ENCODE assay signal across 9 cellular contexts in genomic region chr15:40098489-40099261, GRCh38. TPM values are rescaled to one million over a fixed set of nuclear protein-coding genes. Genes with fewer than 3 reads are reported as not detected.
DNase-seq lines count a peak whose midpoint lies in the region; ATAC-seq lines count a peak whose summit lies in the region.
"Had no signal": no experiment of that assay in that cellular context is flagged by ENCODE, and none has a peak within 500 bp of the region (broad histone marks: within the 10 kb centered on the region; RNA-seq: fewer than 3 reads in every experiment).

No MANE protein-coding gene starts in this region.

- peak overlapping the region; percentile 80 for H2BK120ac ChIP-seq in mesenchymal stem cell (ENCODE audit: low read depth, low read length)

- peaks cover 100% of the 10 kb centered on the region in 10 experiments for H3K4me1 ChIP-seq in BLaER1 treated with 17β-estradiol and CSF1 and Interleukin-3, amounts not matched to agents 10 nM and 100 nM
- H3K4me1 ChIP-seq in mesenchymal stem cell (ENCODE audit: control insufficient read depth, insufficient read depth, low read depth, low read length): peaks cover 62% of the 10 kb centered on the region

- ATAC-seq in GM19328 (IDR thresholded peaks at IDR 0.05; ENCODE audit: unreplicated experiment): peak; percentile 75
- peak; percentile 83 for ATAC-seq in HG03432 (IDR thresholded peaks at IDR 0.05; ENCODE audit: unreplicated experiment)

- peaks cover 0 to 83% (median 0%) of the 10 kb centered on the region in 11 experiments; a peak in 4 of 22 replicates for H4K20me1 ChIP-seq in BLaER1 treated with 17β-estradiol and CSF1 and Interleukin-3, amounts not matched to agents 10 nM and 100 nM

- peaks cover 21% of the 10 kb centered on the region for H3K36me3 Mint-ChIP-seq in activated CD4-positive, alpha-beta T cell treated with anti-CD3 and anti-CD28 coated beads, Interleukin-2, amount 10 ng/mL, durations not matched to agents 24 days and 14 days (ENCODE audit: low read depth)

- H2AK5ac ChIP-seq in mesenchymal stem cell (ENCODE audit: low read length, severe bottlenecking): peak overlapping the region; percentile 41

- peak overlapping the region; percentile 87 for H2BK5ac ChIP-seq in mesenchymal stem cell (ENCODE audit: low read depth, low read length, poor library complexity, severe bottlenecking)

- H3K4me2 ChIP-seq in BLaER1 treated with 17β-estradiol and CSF1 and Interleukin-3, amounts not matched to agents 10 nM and 100 nM: peak overlapping the region; percentile 90 to 100 (median 98)
- peak overlapping the region; percentile 46 for H3K4me2 ChIP-seq in mesenchymal stem cell (ENCODE audit: low read length, poor library complexity, severe bottlenecking)

- H2BK15ac ChIP-seq in mesenchymal stem cell (ENCODE audit: low read depth, poor library complexity, severe bottlenecking): peak overlapping the region; percentile 5

- intact Hi-C loops in activated CD4-positive, alpha-beta T cell treated with anti-CD3 and anti-CD28 coated beads, Interleukin-2, amount 10 ng/mL, durations not matched to agents 24 days and 14 days (cut with micrococcal nuclease): loop anchor here (1.0 to 2.0 kb wide), 3 partner anchors 9 to 54 kb away; no protein-coding TSS in a partner anchor

- H2AFZ ChIP-seq in mesenchymal stem cell (ENCODE audit: low read depth, low read length): no peak overlapping the region

- H3K4me1 Mint-ChIP-seq in activated CD4-positive, alpha-beta T cell treated with anti-CD3 and anti-CD28 coated beads, Interleukin-2, amount 10 ng/mL, durations not matched to agents 24 days and 14 days: peaks cover 79% of the 10 kb centered on the region

- H3K27ac ChIP-seq in BLaER1 treated with 17β-estradiol and CSF1 and Interleukin-3, amounts not matched to agents 10 nM and 100 nM: peak overlapping the region; percentile 82 to 94 (median 89)
- peak overlapping the region; percentile 89 for H3K27ac ChIP-seq in mesenchymal stem cell (ENCODE audit: low read length, poor library complexity, severe bottlenecking)
- H3K27ac ChIP-seq: VCaP had no signal

- no peaks in the 10 kb centered on the region for H3K9me3 ChIP-seq in BLaER1 treated with 17β-estradiol and CSF1 and Interleukin-3, amounts not matched to agents 10 nM and 100 nM (replicated peaks in 1 of 11)
- no peaks in the 10 kb centered on the region for H3K9me3 ChIP-seq in mesenchymal stem cell (ENCODE audit: control insufficient read depth, low read length)

- H4K91ac ChIP-seq in mesenchymal stem cell (ENCODE audit: low read length): peak overlapping the region; percentile 91

- peak overlapping the region; percentile 80 for H4K8ac ChIP-seq in mesenchymal stem cell (ENCODE audit: low read length)

- peaks cover 0 to 92% (median 73%) of the 10 kb centered on the region in 11 experiments; a peak in 18 of 22 replicates for H3K36me3 ChIP-seq in BLaER1 treated with 17β-estradiol and CSF1 and Interleukin-3, amounts not matched to agents 10 nM and 100 nM
- H3K36me3 ChIP-seq in mesenchymal stem cell (ENCODE audit: control insufficient read depth in 1 of 2, insufficient read depth in 2 of 2, low read depth in 1 of 2, low read length in 2 of 2): peaks cover 11 to 27% of the 10 kb centered on the region in 2 experiments

- H2BK12ac ChIP-seq in mesenchymal stem cell (ENCODE audit: low read length in 2 of 2): peak overlapping the region; percentile 78 to 85

- H3K4me3 Mint-ChIP-seq in activated CD4-positive, alpha-beta T cell treated with anti-CD3 and anti-CD28 coated beads, Interleukin-2, amount 10 ng/mL, durations not matched to agents 24 days and 14 days: peak overlapping the region; percentile 79

- H3K23ac ChIP-seq in mesenchymal stem cell (ENCODE audit: low read length in 2 of 2): no peak overlapping the region

- H3K27ac Mint-ChIP-seq in activated CD4-positive, alpha-beta T cell treated with anti-CD3 and anti-CD28 coated beads, Interleukin-2, amount 10 ng/mL, durations not matched to agents 24 days and 14 days: peak overlapping the region; percentile 97

- H3K4me3 ChIP-seq in BLaER1 treated with 17β-estradiol and CSF1 and Interleukin-3, amounts not matched to agents 10 nM and 100 nM: peak overlapping the region; percentile 22 to 55 (median 34); a peak in 19 of 20 replicates
- peak overlapping the region in 1 of 2 experiments; percentile 29 for H3K4me3 ChIP-seq in mesenchymal stem cell (ENCODE audit: insufficient read depth in 1 of 2, low read depth in 1 of 2, low read length in 2 of 2)

- H3K27me3 ChIP-seq in BLaER1 treated with 17β-estradiol and CSF1 and Interleukin-3, amounts not matched to agents 10 nM and 100 nM: no peaks in the 10 kb centered on the region
- H3K27me3 ChIP-seq in mesenchymal stem cell (ENCODE audit: control insufficient read depth in 1 of 2, insufficient read depth in 1 of 2, low read length in 2 of 2): no peaks in the 10 kb centered on the region

- peak overlapping the region in 1 of 2 experiments; percentile 39 for H3K14ac ChIP-seq in mesenchymal stem cell (ENCODE audit: low read length in 2 of 2)

- DNase-seq in NCI-H345 treated with DMSO at 0.1 percent for 48 hours (lab: John Stamatoyannopoulos, UW; ENCODE audit: unreplicated experiment): peak; percentile 77
- DNase-seq in activated CD4-positive, alpha-beta T cell treated with anti-CD3 and anti-CD28 coated beads, Interleukin-2, amount 10 ng/mL, durations not matched to agents 24 days and 14 days: peak; percentile 92
- peak; percentile 97 for DNase-seq in dermis blood vessel endothelial cell
- peak; percentile 99 for DNase-seq in mesenchymal stem cell
- DNase-seq in stimulated activated CD8-positive, alpha-beta memory T cell treated with anti-CD3 and anti-CD28 coated beads, Interleukin-15, amount 100 ng/mL, for 4 hours (ENCODE audit: low read depth in 2 of 2): peak; percentile 37 to 44

- peak overlapping the region; percentile 69 to 83 (median 79) for H3K9ac ChIP-seq in BLaER1 treated with 17β-estradiol and CSF1 and Interleukin-3, amounts not matched to agents 10 nM and 100 nM
- H3K9ac ChIP-seq in mesenchymal stem cell (ENCODE audit: low read length): peak overlapping the region; percentile 74

- H3K4ac ChIP-seq in mesenchymal stem cell (ENCODE audit: low read depth in 1 of 2, low read length in 2 of 2): peak overlapping the region; percentile 94 to 97

- WGBS in mesenchymal stem cell: 2% methylated on average over 12 of the region's 12 CpGs

- no peaks in the 10 kb centered on the region for H3K27me3 Mint-ChIP-seq in activated CD4-positive, alpha-beta T cell treated with anti-CD3 and anti-CD28 coated beads, Interleukin-2, amount 10 ng/mL, durations not matched to agents 24 days and 14 days

- H3K9me3 Mint-ChIP-seq in activated CD4-positive, alpha-beta T cell treated with anti-CD3 and anti-CD28 coated beads, Interleukin-2, amount 10 ng/mL, durations not matched to agents 24 days and 14 days: no peaks in the 10 kb centered on the region

- H3K18ac ChIP-seq in mesenchymal stem cell (ENCODE audit: low read depth in 1 of 2, low read length in 2 of 2): peak overlapping the region; percentile 96 to 98

- peaks cover 19% of the 10 kb centered on the region for H3K79me1 ChIP-seq in mesenchymal stem cell (replicated peaks; ENCODE audit: low read length, poor library complexity, severe bottlenecking)

RNA-seq across cellular contexts. Expression of gene BMF, which starts 10.0 kb away (rescaled TPM):
- total RNA-seq in activated CD4-positive, alpha-beta T cell treated with anti-CD3 and anti-CD28 coated beads, Interleukin-2, amount 10 ng/mL, durations not matched to agents 24 days and 14 days: 8.4 and 9.1 TPM in 2 replicates
- 9.4 and 18.4 TPM in 2 replicates for total RNA-seq in dermis blood vessel endothelial cell
- 18.5 TPM for polyA plus RNA-seq in mesenchymal stem cell (2013, experiment 1 of 2)
- polyA plus RNA-seq in mesenchymal stem cell (2013, experiment 2 of 2): 17.8 TPM

RNA-seq across cellular contexts. Expression of gene SRP14, which starts 59.7 kb away (rescaled TPM):
- 153 and 155 TPM in 2 replicates for total RNA-seq in activated CD4-positive, alpha-beta T cell treated with anti-CD3 and anti-CD28 coated beads, Interleukin-2, amount 10 ng/mL, durations not matched to agents 24 days and 14 days
- total RNA-seq in dermis blood vessel endothelial cell: 236 and 391 TPM in 2 replicates
- 684 TPM for polyA plus RNA-seq in mesenchymal stem cell (2013, experiment 1 of 2)
- 720 TPM for polyA plus RNA-seq in mesenchymal stem cell (2013, experiment 2 of 2)

Comparison
In these comparisons a context has a peak if more than half of its experiments do, and no peak if none do; other contexts are left out.
1. DNase-seq: peak in every context shown above with its lines; median percentile 99 in mesenchymal stem cell; 97 in dermis blood vessel endothelial cell; 92 in activated CD4-positive, alpha-beta T cell treated with anti-CD3 and anti-CD28 coated beads, Interleukin-2, amount 10 ng/mL, durations not matched to agents 24 days and 14 days; 77 in NCI-H345 treated with DMSO at 0.1 percent for 48 hours; 40 in stimulated activated CD8-positive, alpha-beta memory T cell treated with anti-CD3 and anti-CD28 coated beads, Interleukin-15, amount 100 ng/mL, for 4 hours.